In the genomic region with DNA sequence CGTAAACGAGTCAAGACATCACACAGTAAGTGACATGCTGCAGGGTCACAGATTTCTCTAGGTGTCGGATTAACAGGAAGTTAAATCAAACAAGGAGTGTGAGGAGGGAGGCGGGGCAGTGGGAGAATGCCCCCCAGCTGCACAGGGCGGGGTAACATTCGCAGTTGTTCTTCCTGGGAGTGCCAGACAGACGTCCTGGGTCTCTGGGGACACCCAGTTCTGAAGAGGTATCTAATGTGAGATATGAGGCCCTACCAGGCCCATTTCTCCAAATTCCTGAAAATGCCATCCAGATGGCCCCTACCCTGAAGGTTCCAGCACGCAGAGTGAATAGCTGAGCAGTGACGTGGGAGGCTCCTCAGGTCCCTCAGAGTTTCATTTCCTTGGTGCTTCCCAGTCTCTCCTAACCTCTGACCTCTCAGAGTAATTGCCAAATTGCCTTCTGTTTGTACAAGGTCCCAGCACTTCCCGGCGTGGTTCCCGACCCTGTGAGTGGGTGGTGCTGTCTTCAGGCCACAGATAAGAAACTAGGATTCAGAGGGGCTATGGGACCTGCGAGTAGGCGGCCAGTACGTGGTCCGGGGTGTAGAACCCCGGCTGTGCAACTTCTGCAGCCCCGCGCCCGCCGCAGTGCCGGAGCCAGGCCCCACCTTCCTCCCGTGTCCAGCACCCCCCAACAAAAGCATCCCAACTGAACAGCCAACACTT, we compare ENCODE assay signal across 1 cellular context.
TF ChIP-seq lines count a peak whose summit lies in the region.

No MANE protein-coding gene starts in this region.

TF ChIP-seq in GM12878, 131 proteins besides CTCF, POLR2A, EP300 and RAD21:
- TF ChIP-seq, protein P1, sequence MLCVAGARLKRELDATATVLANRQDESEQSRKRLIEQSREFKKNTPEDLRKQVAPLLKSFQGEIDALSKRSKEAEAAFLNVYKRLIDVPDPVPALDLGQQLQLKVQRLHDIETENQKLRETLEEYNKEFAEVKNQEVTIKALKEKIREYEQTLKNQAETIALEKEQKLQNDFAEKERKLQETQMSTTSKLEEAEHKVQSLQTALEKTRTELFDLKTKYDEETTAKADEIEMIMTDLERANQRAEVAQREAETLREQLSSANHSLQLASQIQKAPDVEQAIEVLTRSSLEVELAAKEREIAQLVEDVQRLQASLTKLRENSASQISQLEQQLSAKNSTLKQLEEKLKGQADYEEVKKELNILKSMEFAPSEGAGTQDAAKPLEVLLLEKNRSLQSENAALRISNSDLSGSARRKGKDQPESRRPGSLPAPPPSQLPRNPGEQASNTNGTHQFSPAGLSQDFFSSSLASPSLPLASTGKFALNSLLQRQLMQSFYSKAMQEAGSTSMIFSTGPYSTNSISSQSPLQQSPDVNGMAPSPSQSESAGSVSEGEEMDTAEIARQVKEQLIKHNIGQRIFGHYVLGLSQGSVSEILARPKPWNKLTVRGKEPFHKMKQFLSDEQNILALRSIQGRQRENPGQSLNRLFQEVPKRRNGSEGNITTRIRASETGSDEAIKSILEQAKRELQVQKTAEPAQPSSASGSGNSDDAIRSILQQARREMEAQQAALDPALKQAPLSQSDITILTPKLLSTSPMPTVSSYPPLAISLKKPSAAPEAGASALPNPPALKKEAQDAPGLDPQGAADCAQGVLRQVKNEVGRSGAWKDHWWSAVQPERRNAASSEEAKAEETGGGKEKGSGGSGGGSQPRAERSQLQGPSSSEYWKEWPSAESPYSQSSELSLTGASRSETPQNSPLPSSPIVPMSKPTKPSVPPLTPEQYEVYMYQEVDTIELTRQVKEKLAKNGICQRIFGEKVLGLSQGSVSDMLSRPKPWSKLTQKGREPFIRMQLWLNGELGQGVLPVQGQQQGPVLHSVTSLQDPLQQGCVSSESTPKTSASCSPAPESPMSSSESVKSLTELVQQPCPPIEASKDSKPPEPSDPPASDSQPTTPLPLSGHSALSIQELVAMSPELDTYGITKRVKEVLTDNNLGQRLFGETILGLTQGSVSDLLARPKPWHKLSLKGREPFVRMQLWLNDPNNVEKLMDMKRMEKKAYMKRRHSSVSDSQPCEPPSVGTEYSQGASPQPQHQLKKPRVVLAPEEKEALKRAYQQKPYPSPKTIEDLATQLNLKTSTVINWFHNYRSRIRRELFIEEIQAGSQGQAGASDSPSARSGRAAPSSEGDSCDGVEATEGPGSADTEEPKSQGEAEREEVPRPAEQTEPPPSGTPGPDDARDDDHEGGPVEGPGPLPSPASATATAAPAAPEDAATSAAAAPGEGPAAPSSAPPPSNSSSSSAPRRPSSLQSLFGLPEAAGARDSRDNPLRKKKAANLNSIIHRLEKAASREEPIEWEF (IDR thresholded peaks at IDR 0.05; ENCODE audit: insufficient replicate concordance, low read depth, low read length), result no peak
- TF ChIP-seq TBL1XR1 (IDR thresholded peaks at IDR 0.05; ENCODE audit: low read depth, low read length) (no peak), NR2C1 (IDR thresholded peaks at IDR 0.05) (0 out of 2 replicates have a peak, but pooled peaks have one; percentile 23), PAX5 (IDR thresholded peaks at IDR 0.05; ENCODE audit: borderline replicate concordance, low read depth, low read length) (no peak), LARP7 (IDR thresholded peaks at IDR 0.05) (no peak), CEBPB (IDR thresholded peaks at IDR 0.05; ENCODE audit: borderline replicate concordance in 1 of 2, low read depth in 2 of 2, low read length in 2 of 2) (no peak), MTA2 (IDR thresholded peaks at IDR 0.05; ENCODE audit: low read depth) (no peak), NR2F1 (conservative IDR thresholded peaks at IDR 0.05) (peak; percentile 69), RUNX3 (IDR thresholded peaks at IDR 0.05; ENCODE audit: low read length) (0 out of 2 replicates have a peak, but pooled peaks have one; percentile 4), PML (IDR thresholded peaks at IDR 0.05; ENCODE audit: low read length) (no peak), SIN3A (IDR thresholded peaks at IDR 0.05; ENCODE audit: low read depth, low read length) (no peak), CBX3 (IDR thresholded peaks at IDR 0.05; ENCODE audit: borderline replicate concordance, low read depth) (no peak)
- TF ChIP-seq, protein P2, sequence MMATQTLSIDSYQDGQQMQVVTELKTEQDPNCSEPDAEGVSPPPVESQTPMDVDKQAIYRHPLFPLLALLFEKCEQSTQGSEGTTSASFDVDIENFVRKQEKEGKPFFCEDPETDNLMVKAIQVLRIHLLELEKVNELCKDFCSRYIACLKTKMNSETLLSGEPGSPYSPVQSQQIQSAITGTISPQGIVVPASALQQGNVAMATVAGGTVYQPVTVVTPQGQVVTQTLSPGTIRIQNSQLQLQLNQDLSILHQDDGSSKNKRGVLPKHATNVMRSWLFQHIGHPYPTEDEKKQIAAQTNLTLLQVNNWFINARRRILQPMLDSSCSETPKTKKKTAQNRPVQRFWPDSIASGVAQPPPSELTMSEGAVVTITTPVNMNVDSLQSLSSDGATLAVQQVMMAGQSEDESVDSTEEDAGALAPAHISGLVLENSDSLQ (IDR thresholded peaks at IDR 0.05), result peak; percentile 31; the same call in 1 of the 2 replicates
TF ChIP-seq in GM12878: peak in this region for 4.
